30 cellular contexts compared by ENCODE assay signal in genomic region chr22:49020314-49020713, GRCh38.
"Had no signal": no experiment of that assay in that cellular context is flagged by ENCODE, and none has a peak within 500 bp of the region (broad histone marks: within the 10 kb centered on the region; RNA-seq: fewer than 3 reads in every experiment).

No MANE protein-coding gene starts in this region.

- H3K27me3 Mint-ChIP-seq: activated CD4-positive, alpha-beta memory T cell treated with anti-CD3 and anti-CD28 coated beads, Interleukin-2, amount 10 ng/mL, durations not matched to agents 7 days and 5 days; activated naive CD8-positive, alpha-beta T cell; activated naive CD8-positive, alpha-beta T cell treated with anti-CD3 and anti-CD28 coated beads, Interleukin-2, amount 50 U/mL, for 24 hours had no signal

- H3K4me3 Mint-ChIP-seq: activated CD4-positive, alpha-beta memory T cell treated with anti-CD3 and anti-CD28 coated beads, Interleukin-2, amount 10 ng/mL, durations not matched to agents 7 days and 5 days; activated CD8-positive, alpha-beta memory T cell treated with anti-CD3 and anti-CD28 coated beads, Interleukin-2, amount 10 ng/mL, durations not matched to agents 7 days and 5 days; activated naive CD8-positive, alpha-beta T cell; activated naive CD8-positive, alpha-beta T cell treated with anti-CD3 and anti-CD28 coated beads, Interleukin-2, amount 50 U/mL, for 24 hours; brain; IgD-negative memory B cell had no signal

- H3K36me3 Mint-ChIP-seq: activated CD8-positive, alpha-beta memory T cell treated with anti-CD3 and anti-CD28 coated beads, Interleukin-2, amount 10 ng/mL, durations not matched to agents 7 days and 5 days; activated naive CD8-positive, alpha-beta T cell; brain; IgD-negative memory B cell had no signal

- H3K4me3 ChIP-seq: PC-9, SK-N-MC had no signal

- H3K36me3 ChIP-seq: WERI-Rb-1 had no signal

- H3K27ac Mint-ChIP-seq: activated CD4-positive, alpha-beta memory T cell treated with anti-CD3 and anti-CD28 coated beads, Interleukin-2, amount 10 ng/mL, durations not matched to agents 7 days and 5 days; activated CD8-positive, alpha-beta memory T cell treated with anti-CD3 and anti-CD28 coated beads, Interleukin-2, amount 10 ng/mL, durations not matched to agents 7 days and 5 days; activated naive CD8-positive, alpha-beta T cell; activated naive CD8-positive, alpha-beta T cell treated with anti-CD3 and anti-CD28 coated beads, Interleukin-2, amount 50 U/mL, for 24 hours; IgD-negative memory B cell had no signal

- DNase-seq: activated CD4-positive, alpha-beta memory T cell treated with anti-CD3 and anti-CD28 coated beads, Interleukin-2, amount 10 ng/mL, durations not matched to agents 7 days and 5 days; activated CD4-positive, alpha-beta T cell treated with anti-CD3 and anti-CD28 coated beads for 1 hour; activated CD4-positive, alpha-beta T cell treated with anti-CD3 and anti-CD28 coated beads for 48 hours; activated CD4-positive, CD25-positive, alpha-beta regulatory T cell; activated CD8-positive, alpha-beta memory T cell treated with anti-CD3 and anti-CD28 coated beads for 24 hours; activated CD8-positive, alpha-beta memory T cell treated with anti-CD3 and anti-CD28 coated beads, Interleukin-2, amount 50 U/mL, for 48 hours; activated gamma-delta T cell; activated naive CD4-positive, alpha-beta T cell treated with Interleukin-2 at 50 U/mL for 16 hours; activated naive CD8-positive, alpha-beta T cell treated with anti-CD3 and anti-CD28 coated beads, Interleukin-2, amount 50 U/mL, for 24 hours; activated T-cell treated with anti-CD3 and anti-CD28 coated beads, Interleukin-2, amount 50 U/mL, for 48 hours; anterior cingulate cortex; Karpas-422; KBM-7; NCI-H1105; NCI-H1417 treated with DMSO at 0.1 percent for 48 hours; NCI-H1694 treated with DMSO at 0.1 percent for 48 hours; NCI-H2029; NCI-H510A; NCI-H526; NCI-H748 treated with DMSO at 0.1 percent for 48 hours; PC-9; Right ventricle myocardium superior; T1000 had no signal

- H3K4me1 Mint-ChIP-seq: activated CD4-positive, alpha-beta memory T cell treated with anti-CD3 and anti-CD28 coated beads, Interleukin-2, amount 10 ng/mL, durations not matched to agents 7 days and 5 days; activated CD8-positive, alpha-beta memory T cell treated with anti-CD3 and anti-CD28 coated beads, Interleukin-2, amount 10 ng/mL, durations not matched to agents 7 days and 5 days; activated naive CD8-positive, alpha-beta T cell treated with anti-CD3 and anti-CD28 coated beads, Interleukin-2, amount 50 U/mL, for 24 hours; IgD-negative memory B cell had no signal

- ATAC-seq: activated CD8-positive, alpha-beta memory T cell treated with anti-CD3 and anti-CD28 coated beads, Interleukin-2, amount 10 ng/mL, durations not matched to agents 7 days and 5 days; activated naive CD8-positive, alpha-beta T cell treated with anti-CD3 and anti-CD28 coated beads, Interleukin-2, amount 50 U/mL, for 24 hours had no signal

- H3K9me3 Mint-ChIP-seq: activated CD4-positive, alpha-beta memory T cell treated with anti-CD3 and anti-CD28 coated beads, Interleukin-2, amount 10 ng/mL, durations not matched to agents 7 days and 5 days; activated naive CD8-positive, alpha-beta T cell treated with anti-CD3 and anti-CD28 coated beads, Interleukin-2, amount 50 U/mL, for 24 hours; IgD-negative memory B cell had no signal

- H3K27ac ChIP-seq: PC-9, RWPE1, SK-N-MC, WERI-Rb-1 had no signal
